ENCODE assay signal across 1 cellular context in genomic region chr1:114153051-114153620, GRCh38.
TF ChIP-seq lines count a peak whose summit lies in the region.

No MANE protein-coding gene starts in this region.

TF ChIP-seq in HepG2, 621 proteins besides CTCF, POLR2A, EP300 and RAD21 (continued from another document):
- TF ChIP-seq NFAT5 (CRISPR knock-in tag; IDR thresholded peaks at IDR 0.05) (no peak), ZNF33B (CRISPR knock-in tag; IDR thresholded peaks at IDR 0.05) (no peak), ONECUT2 (CRISPR knock-in tag; IDR thresholded peaks at IDR 0.05) (no peak), PBX2 (CRISPR knock-in tag; IDR thresholded peaks at IDR 0.05) (no peak), FOXO1 (CRISPR knock-in tag; IDR thresholded peaks at IDR 0.05) (no peak), NCOA2 (CRISPR knock-in tag; IDR thresholded peaks at IDR 0.05) (no peak)
